Comparison of ENCODE assay signal across 24 cellular contexts in genomic region chr17:18105595-18105994, GRCh38. TPM values are rescaled to one million over a fixed set of nuclear protein-coding genes. Genes with fewer than 3 reads are reported as not detected.
DNase-seq lines count a peak whose midpoint lies in the region; ATAC-seq, FAIRE-seq and TF ChIP-seq lines count a peak whose summit lies in the region.
"Had no signal": no experiment of that assay in that cellular context is flagged by ENCODE, and none has a peak within 500 bp of the region (broad histone marks: within the 10 kb centered on the region; RNA-seq: fewer than 3 reads in every experiment).

No MANE protein-coding gene starts in this region.

- DNase-seq in HTR-8/SVneo (ENCODE audit: insufficient read length, low spot score) = no peak
- no peak for DNase-seq in WERI-Rb-1
- DNase-seq in memory B cell (ENCODE audit: low spot score in 2 of 2) = no peak
- peak; percentile 62 for DNase-seq in osteoblast (ENCODE audit: insufficient read length, low spot score, missing footprints)
- no peak for DNase-seq in DMS53 treated with DMSO at 0.1 percent for 48 hours (lab: John Stamatoyannopoulos, UW; ENCODE audit: unreplicated experiment)
- DNase-seq in naive thymus-derived CD8-positive, alpha-beta T cell = no peak
- no peak for DNase-seq in GM13977 (ENCODE audit: low spot score)
- no peak for DNase-seq in activated T-cell treated with anti-CD3 and anti-CD28 coated beads for 4 hours
- DNase-seq: CD4-positive, alpha-beta T cell; CD8-positive, alpha-beta memory T cell; DMS 273 treated with DMSO at 0.1 percent for 48 hours; DMS79 treated with DMSO at 0.1 percent for 48 hours; GF-D8; GM23248; H7; HCEC 1CT had no signal

- H3K9me3 Mint-ChIP-seq in memory B cell = no peaks in the 10 kb centered on the region
- no peaks in the 10 kb centered on the region for H3K9me3 Mint-ChIP-seq in naive thymus-derived CD8-positive, alpha-beta T cell
- H3K9me3 Mint-ChIP-seq: CD14-positive monocyte; CD4-positive, alpha-beta T cell; CD8-positive, alpha-beta memory T cell had no signal

- POLR2A ChIA-PET in naive thymus-derived CD8-positive, alpha-beta T cell (lab: Charles Lee) = no interaction called here

- ATAC-seq in memory B cell (ENCODE audit: low read depth) = no peak
- ATAC-seq in naive thymus-derived CD8-positive, alpha-beta T cell = no peak

- no peaks in the 10 kb centered on the region for H3K27me3 Mint-ChIP-seq in memory B cell
- no peaks in the 10 kb centered on the region for H3K27me3 Mint-ChIP-seq in naive thymus-derived CD8-positive, alpha-beta T cell
- H3K27me3 Mint-ChIP-seq: B cell; CD4-positive, alpha-beta T cell; CD8-positive, alpha-beta memory T cell had no signal

- peaks cover 15% of the 10 kb centered on the region for H3K4me1 Mint-ChIP-seq in memory B cell
- peaks cover 0 to 11% (median 5%) of the 10 kb centered on the region in 4 donors for H3K4me1 Mint-ChIP-seq in naive thymus-derived CD8-positive, alpha-beta T cell
- H3K4me1 Mint-ChIP-seq: CD8-positive, alpha-beta memory T cell had no signal

- TF ChIP-seq CTCF in WERI-Rb-1 (IDR thresholded peaks at IDR 0.05; ENCODE audit: low read depth, low read length) (no peak), osteoblast (IDR thresholded peaks at IDR 0.05; ENCODE audit: extremely low read depth, low read depth, low read length) (no peak), GM13977 (IDR thresholded peaks at IDR 0.05; ENCODE audit: extremely low read depth, insufficient read depth, missing control alignments) (no peak)

- no peaks in the 10 kb centered on the region for H3K4me1 ChIP-seq in osteoblast (ENCODE audit: insufficient read depth, low read length)

- H3K4me3 Mint-ChIP-seq in memory B cell = no peak overlapping the region
- H3K4me3 Mint-ChIP-seq in naive thymus-derived CD8-positive, alpha-beta T cell = no peak overlapping the region
- H3K4me3 Mint-ChIP-seq: B cell; CD14-positive monocyte; CD4-positive, alpha-beta T cell; CD8-positive, alpha-beta memory T cell had no signal

- H3K4me2 ChIP-seq in osteoblast (ENCODE audit: insufficient read depth, low read length) = no peak overlapping the region
- H3K4me2 ChIP-seq: BLaER1 treated with 17β-estradiol and CSF1 and Interleukin-3, amounts not matched to agents 10 nM and 100 nM had no signal

- H3K79me2 ChIP-seq in osteoblast (ENCODE audit: insufficient read depth, low read length) = no peaks in the 10 kb centered on the region

- H3K27ac Mint-ChIP-seq in memory B cell = peak overlapping the region; percentile 11
- no peak overlapping the region for H3K27ac Mint-ChIP-seq in naive thymus-derived CD8-positive, alpha-beta T cell
- H3K27ac Mint-ChIP-seq: B cell; CD4-positive, alpha-beta T cell had no signal

- peak; percentile 40 for FAIRE-seq in HTR-8/SVneo (lab: Jason Lieb, UNC)
- FAIRE-seq: D721Med, GM12891, H1 had no signal

- H3K27ac ChIP-seq in WERI-Rb-1 (peak overlapping the region; percentile 60), osteoblast (ENCODE audit: low read depth, low read length) (no peak overlapping the region)
- H3K27ac ChIP-seq: BLaER1 treated with 17β-estradiol and CSF1 and Interleukin-3, amounts not matched to agents 10 nM and 100 nM; GM23248 had no signal

- in situ Hi-C loops in GM13977 (cut with MboI; ENCODE audit: low pct_unique_long_range_greater_than_20kb, low sequenced_read_pairs, unreplicated experiment) = no loop called here

- H4K20me1 ChIP-seq in osteoblast (ENCODE audit: insufficient read depth, low read length) = no peaks in the 10 kb centered on the region

- H2AFZ ChIP-seq in osteoblast (ENCODE audit: low read length) = no peak overlapping the region
- H2AFZ ChIP-seq: GM23248 had no signal

- no peaks in the 10 kb centered on the region for H3K9me3 ChIP-seq in WERI-Rb-1 (ENCODE audit: severe bottlenecking)
- H3K9me3 ChIP-seq in osteoblast (ENCODE audit: low read depth, low read length) = no peaks in the 10 kb centered on the region
- H3K9me3 ChIP-seq: BLaER1 treated with 17β-estradiol and CSF1 and Interleukin-3, amounts not matched to agents 10 nM and 100 nM had no signal

- no peak overlapping the region for H3K4me3 ChIP-seq in WERI-Rb-1 (ENCODE audit: low read depth, low read length)
- H3K4me3 ChIP-seq in osteoblast (ENCODE audit: insufficient read depth, low read length) = no peak overlapping the region
- H3K4me3 ChIP-seq: BLaER1 treated with 17β-estradiol and CSF1 and Interleukin-3, amounts not matched to agents 10 nM and 100 nM; GM23248 had no signal

- peaks cover 5% of the 10 kb centered on the region for H3K36me3 Mint-ChIP-seq in memory B cell
- H3K36me3 Mint-ChIP-seq in naive thymus-derived CD8-positive, alpha-beta T cell = peaks cover 0 to 12% (median 0%) of the 10 kb centered on the region in 3 donors

- H3K27me3 ChIP-seq in WERI-Rb-1 (ENCODE audit: insufficient read depth, low read depth, severe bottlenecking) (no peaks in the 10 kb centered on the region), osteoblast (ENCODE audit: insufficient read depth, low read length) (no peaks in the 10 kb centered on the region)
- H3K27me3 ChIP-seq: BLaER1 treated with 17β-estradiol and CSF1 and Interleukin-3, amounts not matched to agents 10 nM and 100 nM had no signal

- H3K36me3 ChIP-seq in WERI-Rb-1 (no peaks in the 10 kb centered on the region), osteoblast (ENCODE audit: insufficient read depth, low read length) (peaks cover 10% of the 10 kb centered on the region)

RNA-seq across cellular contexts. Expression of gene MYO15A, which starts 3.0 kb away (rescaled TPM):
- total RNA-seq in osteoblast = 1.1 and 1.2 TPM in 2 replicates
- 1 to 10 TPM; 1.5 to 2.0 TPM for total RNA-seq in naive thymus-derived CD8-positive, alpha-beta T cell
- polyA plus RNA-seq in naive thymus-derived CD8-positive, alpha-beta T cell = under 1 TPM; 0.13 to 0.46 (median 0.16) TPM
- total RNA-seq: Daoy, G401 had no signal

RNA-seq across cellular contexts. Expression of gene DRG2, which starts 17.8 kb away (rescaled TPM):
- total RNA-seq in osteoblast = 33.0 and 40.2 TPM in 2 replicates
- total RNA-seq in naive thymus-derived CD8-positive, alpha-beta T cell = 10 to 100 TPM; 48.6 to 49.4 TPM
- polyA plus RNA-seq in naive thymus-derived CD8-positive, alpha-beta T cell = 10 to 100 TPM; 38.8 to 45.2 (median 45.2) TPM
